In the genomic region with DNA sequence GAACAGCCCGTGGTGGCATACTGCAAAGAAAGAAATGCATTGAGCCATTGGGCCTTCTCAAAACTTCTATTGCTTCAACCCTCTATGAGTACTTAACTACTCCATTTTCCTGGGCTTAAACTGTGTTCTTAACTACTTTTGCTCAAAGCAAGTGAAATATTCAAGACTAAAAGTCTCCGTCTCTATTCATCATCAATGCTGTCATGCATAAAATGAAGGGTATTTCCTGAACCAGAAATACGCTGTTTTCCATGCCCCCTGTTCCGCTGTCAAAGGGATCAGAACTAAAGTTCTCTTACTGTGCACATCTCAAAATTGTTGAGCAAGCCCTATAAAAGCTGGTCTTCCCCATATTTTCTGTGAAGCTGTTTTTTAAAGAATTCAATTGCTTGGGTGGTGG, we compare ENCODE assay signal across 29 cellular contexts. TPM values are rescaled to one million over a fixed set of nuclear protein-coding genes. Genes with fewer than 3 reads are reported as not detected.
DNase-seq lines count a peak whose midpoint lies in the region; ATAC-seq and TF ChIP-seq lines count a peak whose summit lies in the region.
"Had no signal": no experiment of that assay in that cellular context is flagged by ENCODE, and none has a peak within 500 bp of the region (broad histone marks: within the 10 kb centered on the region; RNA-seq: fewer than 3 reads in every experiment).

No MANE protein-coding gene starts in this region.

- H4K20me1 ChIP-seq in OCI-LY3 (ENCODE audit: insufficient read depth, low read length): peaks cover 62% of the 10 kb centered on the region

- no peaks in the 10 kb centered on the region for H3K9me3 ChIP-seq in OCI-LY3 (ENCODE audit: insufficient read depth, low read length)
- H3K9me3 ChIP-seq: MG63, SJSA1 had no signal

- peak overlapping the region; percentile 7; the same call in 1 of the 2 replicates for H3K27ac ChIP-seq in OCI-LY3 (ENCODE audit: low read length)
- H3K27ac ChIP-seq: C4-2B, dorsolateral prefrontal cortex, SJSA1 had no signal

- H3K27me3 ChIP-seq in OCI-LY3 (ENCODE audit: low read depth, low read length): no peaks in the 10 kb centered on the region
- H3K27me3 ChIP-seq: dorsolateral prefrontal cortex, MG63, SJSA1 had no signal

- peak overlapping the region; percentile 32 for H3K4me3 ChIP-seq in OCI-LY3 (ENCODE audit: low read length)
- H3K4me3 ChIP-seq: dorsolateral prefrontal cortex, K562, MG63, SJSA1 had no signal

- peaks cover 73% of the 10 kb centered on the region for H3K79me2 ChIP-seq in OCI-LY3 (ENCODE audit: low read length)

- no peak for ATAC-seq in stimulated activated memory B cell treated with anti-CD40 and anti-IgM and Interleukin-4, amounts not matched to agents 10 μg/mL and 1 μg/mL and 100 μg/mL, for 72 hours
- ATAC-seq: K562 had no signal

- peak overlapping the region; percentile 53 for H3K4me2 ChIP-seq in OCI-LY3 (ENCODE audit: low read length)

- no peak overlapping the region for H3K9ac ChIP-seq in OCI-LY3 (ENCODE audit: low read length)

- no peaks in the 10 kb centered on the region for H3K27me3 Mint-ChIP-seq in activated T-cell treated with anti-CD3 and anti-CD28 coated beads, Interleukin-2, amount 50 U/mL, for 24 hours
- no peaks in the 10 kb centered on the region for H3K27me3 Mint-ChIP-seq in chondrocyte (ENCODE audit: low read depth)
- no peaks in the 10 kb centered on the region for H3K27me3 Mint-ChIP-seq in stimulated activated memory B cell treated with anti-CD40 and anti-IgM and Interleukin-4, amounts not matched to agents 10 μg/mL and 1 μg/mL and 100 μg/mL, for 72 hours
- H3K27me3 Mint-ChIP-seq: central memory CD8-positive, alpha-beta T cell; progenitor cell of endocrine pancreas had no signal

- H3K4me3 Mint-ChIP-seq in activated T-cell treated with anti-CD3 and anti-CD28 coated beads, Interleukin-2, amount 50 U/mL, for 24 hours: peak overlapping the region; percentile 36
- no peak overlapping the region for H3K4me3 Mint-ChIP-seq in chondrocyte (ENCODE audit: unreplicated experiment)
- no peak overlapping the region for H3K4me3 Mint-ChIP-seq in stimulated activated memory B cell treated with anti-CD40 and anti-IgM and Interleukin-4, amounts not matched to agents 10 μg/mL and 1 μg/mL and 100 μg/mL, for 72 hours
- H3K4me3 Mint-ChIP-seq: central memory CD8-positive, alpha-beta T cell; T-helper 1 cell treated with Interleukin-12 subunit alpha and Interleukin-12 subunit beta and Interleukin-4 antibody, amounts not matched to agents 30 μg/mL and 1 μg/mL, for 36 hours had no signal

- H3K36me3 ChIP-seq in OCI-LY3 (replicated peaks; ENCODE audit: low read depth, low read length): peaks cover 29% of the 10 kb centered on the region

- TF ChIP-seq CTCF in OCI-LY3 (IDR thresholded peaks at IDR 0.05; ENCODE audit: low read depth, low read length): no peak
- TF ChIP-seq CTCF in chondrocyte (IDR thresholded peaks at IDR 0.05): no peak

- H3K4me1 Mint-ChIP-seq in activated T-cell treated with anti-CD3 and anti-CD28 coated beads, Interleukin-2, amount 50 U/mL, for 24 hours (ENCODE audit: low read depth): peaks cover 98% of the 10 kb centered on the region
- peaks cover 74% of the 10 kb centered on the region for H3K4me1 Mint-ChIP-seq in chondrocyte (ENCODE audit: low read depth)
- H3K4me1 Mint-ChIP-seq in stimulated activated memory B cell treated with anti-CD40 and anti-IgM and Interleukin-4, amounts not matched to agents 10 μg/mL and 1 μg/mL and 100 μg/mL, for 72 hours: peaks cover 99% of the 10 kb centered on the region

- peaks cover 88% of the 10 kb centered on the region for H3K36me3 Mint-ChIP-seq in activated T-cell treated with anti-CD3 and anti-CD28 coated beads, Interleukin-2, amount 50 U/mL, for 24 hours (ENCODE audit: low read depth)
- peaks cover 10% of the 10 kb centered on the region for H3K36me3 Mint-ChIP-seq in chondrocyte (ENCODE audit: low read depth)
- H3K36me3 Mint-ChIP-seq in stimulated activated memory B cell treated with anti-CD40 and anti-IgM and Interleukin-4, amounts not matched to agents 10 μg/mL and 1 μg/mL and 100 μg/mL, for 72 hours: peaks cover 50% of the 10 kb centered on the region

- peak overlapping the region; percentile 99 for H3K27ac Mint-ChIP-seq in activated T-cell treated with anti-CD3 and anti-CD28 coated beads, Interleukin-2, amount 50 U/mL, for 24 hours
- H3K27ac Mint-ChIP-seq in chondrocyte (ENCODE audit: unreplicated experiment): peak overlapping the region; percentile 55
- H3K27ac Mint-ChIP-seq in stimulated activated memory B cell treated with anti-CD40 and anti-IgM and Interleukin-4, amounts not matched to agents 10 μg/mL and 1 μg/mL and 100 μg/mL, for 72 hours: peak overlapping the region; percentile 98
- H3K27ac Mint-ChIP-seq: progenitor cell of endocrine pancreas had no signal

- no peaks in the 10 kb centered on the region for H3K9me3 Mint-ChIP-seq in activated T-cell treated with anti-CD3 and anti-CD28 coated beads, Interleukin-2, amount 50 U/mL, for 24 hours
- no peaks in the 10 kb centered on the region for H3K9me3 Mint-ChIP-seq in chondrocyte (ENCODE audit: low read depth)
- no peaks in the 10 kb centered on the region for H3K9me3 Mint-ChIP-seq in stimulated activated memory B cell treated with anti-CD40 and anti-IgM and Interleukin-4, amounts not matched to agents 10 μg/mL and 1 μg/mL and 100 μg/mL, for 72 hours
- H3K9me3 Mint-ChIP-seq: central memory CD8-positive, alpha-beta T cell; T-helper 1 cell treated with Interleukin-12 subunit alpha and Interleukin-12 subunit beta and Interleukin-4 antibody, amounts not matched to agents 30 μg/mL and 1 μg/mL, for 36 hours had no signal

- no peak overlapping the region for H2AFZ ChIP-seq in OCI-LY3 (ENCODE audit: low read depth, low read length)

- H3K4me1 ChIP-seq in OCI-LY3 (ENCODE audit: low read length): peaks cover 75% of the 10 kb centered on the region

- DNase-seq in activated T-cell treated with anti-CD3 and anti-CD28 coated beads, Interleukin-2, amount 50 U/mL, for 24 hours: no peak
- no peak for DNase-seq in activated T-cell treated with anti-CD3 and anti-CD28 coated beads, Interleukin-2, amount 50 U/mL, for 48 hours
- DNase-seq in chondrocyte (ENCODE audit: low spot score) (no peak), NOMO-1 (lab: John Stamatoyannopoulos, UW; ENCODE audit: unreplicated experiment in 2 of 2) (no peak), NCI-H146 treated with DMSO at 0.1 percent for 48 hours (lab: John Stamatoyannopoulos, UW; ENCODE audit: unreplicated experiment) (no peak)
- no peak for DNase-seq in stimulated activated naive CD4-positive, alpha-beta T cell (lab: John Stamatoyannopoulos, UW)
- DNase-seq: activated CD4-positive, alpha-beta T cell treated with anti-CD3 and anti-CD28 coated beads for 4 hours; activated gamma-delta T cell; dorsolateral prefrontal cortex; glutamatergic neuron; mammary epithelial cell; MG63; NCI-H1417 treated with DMSO at 0.1 percent for 48 hours; NCI-H2107; NCI-H524; NK-92 treated with Interleukin-12 subunit alpha and Interleukin-12 subunit beta, amount 100 ng/mL, for 24 hours; substantia nigra had no signal

RNA-seq across cellular contexts. Expression of a gene that starts 20.3 kb away (rescaled TPM):
- total RNA-seq in chondrocyte: 24.3 to 39.7 TPM (median 39.2 TPM) in 3 replicates

RNA-seq across cellular contexts. Expression of a gene that starts 39.0 kb away (rescaled TPM):
- total RNA-seq in chondrocyte: not detected in 3 replicates
- total RNA-seq: Daoy, endothelial cell of umbilical vein, HT-29, K562, kidney epithelial cell, mammary epithelial cell, progenitor cell of endocrine pancreas, SJSA1 had no signal
